Comparison of ENCODE assay signal across 20 cellular contexts in genomic region chr3:13213911-13214846, GRCh38.
"Had no signal": no experiment of that assay in that cellular context is flagged by ENCODE, and none has a peak within 500 bp of the region (broad histone marks: within the 10 kb centered on the region; RNA-seq: fewer than 3 reads in every experiment).

No MANE protein-coding gene starts in this region.

- H3K4me2 ChIP-seq: hepatocyte had no signal

- H3K27ac ChIP-seq: epithelial cell of prostate, hepatocyte, prostate gland, skin epidermis, stomach, vagina had no signal

- H3K36me3 Mint-ChIP-seq: activated CD4-positive, alpha-beta memory T cell treated with anti-CD3 and anti-CD28 coated beads for 36 hours; activated naive CD8-positive, alpha-beta T cell; natural killer cell had no signal

- H3K36me3 ChIP-seq: prostate gland, stomach, vagina had no signal

- H3K9me3 ChIP-seq: prostate gland, stomach, vagina had no signal

- H3K4me1 ChIP-seq: prostate gland, stomach, vagina had no signal

- H3K4me3 Mint-ChIP-seq: activated B cell treated with CpG ODN at 0.5 μM for 24 hours; activated CD4-positive, alpha-beta memory T cell treated with anti-CD3 and anti-CD28 coated beads for 36 hours; activated naive CD8-positive, alpha-beta T cell; activated T-helper 1 cell treated with anti-CD3 and anti-CD28 coated beads, Interleukin-12 subunit alpha, Interleukin-12 subunit beta, Interleukin-2, Interleukin-4 antibody, amounts not matched to agents 30 ng/mL and 10 ng/mL and 1 ng/mL, durations not matched to agents 14 hours and 24 hours and 36 hours; natural killer cell had no signal

- H3K4me1 Mint-ChIP-seq: activated B cell treated with CpG ODN at 0.5 μM for 24 hours, natural killer cell had no signal

- H2AFZ ChIP-seq: hepatocyte had no signal

- H3K27me3 ChIP-seq: dorsolateral prefrontal cortex, hepatocyte, vagina had no signal

- ATAC-seq: left colon, natural killer cell, right cardiac atrium had no signal

- H3K4me3 ChIP-seq: dorsolateral prefrontal cortex, hepatocyte, lung, prostate gland, skin epidermis, stomach, vagina had no signal

- H3K27ac Mint-ChIP-seq: activated B cell treated with CpG ODN at 0.5 μM for 24 hours; activated CD4-positive, alpha-beta memory T cell treated with anti-CD3 and anti-CD28 coated beads for 36 hours; activated naive CD8-positive, alpha-beta T cell; activated T-helper 1 cell treated with anti-CD3 and anti-CD28 coated beads, Interleukin-12 subunit alpha, Interleukin-12 subunit beta, Interleukin-2, Interleukin-4 antibody, amounts not matched to agents 30 ng/mL and 10 ng/mL and 1 ng/mL, durations not matched to agents 14 hours and 24 hours and 36 hours; natural killer cell had no signal

- DNase-seq: activated B cell treated with CpG ODN at 0.5 μM for 24 hours; activated CD4-positive, alpha-beta memory T cell treated with anti-CD3 and anti-CD28 coated beads for 36 hours; activated CD4-positive, alpha-beta T cell treated with anti-CD3 and anti-CD28 coated beads for 4 hours; activated T-cell treated with anti-CD3 and anti-CD28 coated beads for 4 hours; foreskin fibroblast; left colon; natural killer cell; stimulated activated CD4-positive, alpha-beta T cell treated with anti-CD3 and anti-CD28 coated beads, Interleukin-15, amount 100 ng/mL, for 24 hours; stimulated activated CD4-positive, alpha-beta T cell treated with anti-CD3 and anti-CD28 coated beads, Interleukin-2, amount 100 ng/mL, for 48 hours; stomach had no signal

- H3K9me3 Mint-ChIP-seq: activated B cell treated with CpG ODN at 0.5 μM for 24 hours; activated CD4-positive, alpha-beta memory T cell treated with anti-CD3 and anti-CD28 coated beads for 36 hours; activated T-helper 1 cell treated with anti-CD3 and anti-CD28 coated beads, Interleukin-12 subunit alpha, Interleukin-12 subunit beta, Interleukin-2, Interleukin-4 antibody, amounts not matched to agents 30 ng/mL and 10 ng/mL and 1 ng/mL, durations not matched to agents 14 hours and 24 hours and 36 hours; natural killer cell had no signal

- H3K79me2 ChIP-seq: hepatocyte had no signal
